24 cellular contexts compared by ENCODE assay signal in the genomic region with DNA sequence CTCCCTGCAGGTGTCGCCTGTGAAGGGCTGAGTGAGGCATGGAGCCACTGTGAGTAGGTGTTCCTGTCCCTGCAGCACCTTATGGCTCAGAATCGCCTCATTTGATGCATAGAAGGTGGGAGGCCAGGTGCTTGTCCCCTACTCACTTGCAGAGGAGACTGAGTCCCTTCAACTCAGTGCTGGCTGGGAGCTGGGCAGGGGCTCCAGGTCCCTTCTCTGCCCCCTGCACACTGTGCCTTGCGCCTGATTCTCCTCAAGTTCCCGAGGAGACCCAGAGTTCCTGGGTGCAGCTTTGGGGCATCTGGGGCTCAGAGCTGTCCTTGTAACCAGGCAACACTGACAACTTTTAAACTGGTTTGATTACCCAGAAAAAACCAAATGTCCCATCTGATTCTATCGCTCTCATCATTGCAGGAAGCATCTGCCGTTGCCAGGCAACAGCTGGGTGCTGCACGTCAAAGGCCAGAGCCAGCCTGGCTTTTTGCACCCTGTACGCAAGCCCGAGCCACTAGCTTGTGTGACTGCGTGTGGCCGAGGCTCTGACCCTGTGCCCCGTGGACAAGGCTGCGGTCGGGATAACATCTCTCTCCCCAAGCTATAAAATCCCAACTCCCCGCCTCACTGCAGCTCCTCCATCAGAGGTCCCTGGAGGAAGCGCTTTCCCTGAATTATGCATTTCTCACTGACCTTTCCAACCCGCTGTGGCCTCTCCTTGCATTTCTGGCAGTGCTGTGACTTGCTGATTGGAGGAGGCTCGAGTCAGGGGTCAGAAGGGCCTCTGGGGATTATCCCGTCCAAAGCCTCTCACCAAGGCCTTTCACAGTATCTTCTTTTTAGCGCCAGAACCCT.
DNase-seq lines count a peak whose midpoint lies in the region; ATAC-seq, FAIRE-seq and TF ChIP-seq lines count a peak whose summit lies in the region.
"Had no signal": no experiment of that assay in that cellular context is flagged by ENCODE, and none has a peak within 500 bp of the region (broad histone marks: within the 10 kb centered on the region; RNA-seq: fewer than 3 reads in every experiment).

No MANE protein-coding gene starts in this region.

- intact Hi-C loops in pancreas (cut with DNase I), result no loop called here

- H3K4me1 ChIP-seq in pancreas, result no peaks in the 10 kb centered on the region

- 39 to 44% methylated on average over 20 of the region's 20 CpGs for WGBS in pancreas, 2 donors

- H3K27me3 ChIP-seq in pancreas, result no peaks in the 10 kb centered on the region

- TF ChIP-seq CTCF in fibroblast of villous mesenchyme (IDR thresholded peaks at IDR 0.05; ENCODE audit: insufficient read depth, low read depth, low read length) (no peak), pancreas (IDR thresholded peaks at IDR 0.05) (no peak)

- no peak for FAIRE-seq in pancreas (lab: Jason Lieb, UNC)
- FAIRE-seq: astrocyte, GM12878 had no signal

- H3K36me3 ChIP-seq in pancreas, result no peaks in the 10 kb centered on the region

- H3K9me3 ChIP-seq in pancreas, result no peaks in the 10 kb centered on the region

- no peak overlapping the region for H3K4me3 ChIP-seq in fibroblast of villous mesenchyme (ENCODE audit: low read depth, low read length)
- no peak overlapping the region for H3K4me3 ChIP-seq in pancreas
- H3K4me3 ChIP-seq: GM12878, lung, skin epidermis had no signal

- ATAC-seq in pancreas (peak in 3 of 4 donors; percentile 44 to 78 (median 77)), HG03342 (IDR thresholded peaks at IDR 0.05; ENCODE audit: unreplicated experiment) (no peak), GM21619 (IDR thresholded peaks at IDR 0.05; ENCODE audit: unreplicated experiment) (no peak)
- ATAC-seq: activated CD8-positive, alpha-beta T cell treated with anti-CD3 and anti-CD28 coated beads for 36 hours; GM12878 had no signal

- H3K27ac ChIP-seq in pancreas, result no peak overlapping the region
- H3K27ac ChIP-seq: skin epidermis had no signal

- DNase-seq in DMS53 (lab: John Stamatoyannopoulos, UW) (peak; percentile 28), DMS53 treated with DMSO at 0.1 percent for 48 hours (lab: John Stamatoyannopoulos, UW; ENCODE audit: unreplicated experiment) (no peak), M059J (ENCODE audit: low read depth) (peak; percentile 13), fibroblast of villous mesenchyme (ENCODE audit: low read depth) (peak; percentile 13), pancreas (no peak), epidermal melanocyte (ENCODE audit: insufficient read length, low spot score) (no peak)
- DNase-seq: 8988T; activated CD4-positive, CD25-positive, alpha-beta regulatory T cell treated with anti-CD3 and anti-CD28 coated beads, Interleukin-2, amount 50 U/mL, for 72 hours; activated CD8-positive, alpha-beta T cell treated with anti-CD3 and anti-CD28 coated beads for 36 hours; activated effector memory CD4-positive, alpha-beta T cell treated with anti-CD3 and anti-CD28 coated beads, Interleukin-2, amount 50 U/mL, for 16 hours; activated naive CD8-positive, alpha-beta T cell treated with anti-CD3 and anti-CD28 coated beads, Interleukin-2, amount 10 ng/mL, durations not matched to agents 7 days and 5 days; activated T-cell treated with anti-CD3 and anti-CD28 coated beads for 4 hours; central memory CD4-positive, alpha-beta T cell; dermis blood vessel endothelial cell; DND-41; KG1; NCI-H1436 treated with DMSO at 0.1 percent for 48 hours; stimulated activated CD4-positive, alpha-beta T cell treated with anti-CD3 and anti-CD28 coated beads, Interleukin-2, amount 100 ng/mL, for 24 hours had no signal

Comparison
In these comparisons a context has a peak if more than half of its experiments do, and no peak if none do; other contexts are left out.
1. DNase-seq: peak in DMS53 (single experiment), M059J (single experiment) and fibroblast of villous mesenchyme (single experiment); none in DMS53 treated with DMSO at 0.1 percent for 48 hours (single experiment), pancreas (0 of 6) and epidermal melanocyte (single experiment).
2. ATAC-seq: peak in pancreas (3 of 4); none in HG03342 (single experiment) and GM21619 (single experiment).